ENCODE assay signal across 16 cellular contexts in genomic region chr12:53972722-53973092, GRCh38. TPM values are rescaled to one million over a fixed set of nuclear protein-coding genes. Genes with fewer than 3 reads are reported as not detected.
DNase-seq lines count a peak whose midpoint lies in the region; ATAC-seq and TF ChIP-seq lines count a peak whose summit lies in the region.
"Had no signal": no experiment of that assay in that cellular context is flagged by ENCODE, and none has a peak within 500 bp of the region (broad histone marks: within the 10 kb centered on the region; RNA-seq: fewer than 3 reads in every experiment).

No MANE protein-coding gene starts in this region.

- no peaks in the 10 kb centered on the region for H3K9me2 ChIP-seq in PC-3 (replicated peaks; ENCODE audit: low read length)

- H3K27me3 Mint-ChIP-seq in CD4-positive, alpha-beta memory T cell: peaks cover 72 to 80% of the 10 kb centered on the region in 2 donors

- peaks cover 6 to 32% (median 17%) of the 10 kb centered on the region in 4 donors for H3K4me1 Mint-ChIP-seq in CD4-positive, alpha-beta memory T cell

- TF ChIP-seq CTCF in PC-3 (conservative IDR thresholded peaks at IDR 0.05; ENCODE audit: low read depth, low read length): no peak
- TF ChIP-seq CTCF in epithelial cell of proximal tubule (conservative IDR thresholded peaks at IDR 0.05; ENCODE audit: low read depth, low read length): no peak
- no peak for TF ChIP-seq CTCF in psoas muscle (IDR thresholded peaks at IDR 0.05)

- H3K4me1 ChIP-seq in CD4-positive, alpha-beta memory T cell (ENCODE audit: insufficient read depth, low read length): peaks cover 25% of the 10 kb centered on the region
- H3K4me1 ChIP-seq in PC-3 (ENCODE audit: insufficient read depth, low read length): peaks cover 20% of the 10 kb centered on the region
- peaks cover 5% of the 10 kb centered on the region for H3K4me1 ChIP-seq in psoas muscle

- H3K27ac Mint-ChIP-seq in CD4-positive, alpha-beta memory T cell: peak overlapping the region in 4 of 7 donors; percentile 80 to 88 (median 86)
- H3K27ac Mint-ChIP-seq: dendritic cell treated with granulocyte-macrophage colony-stimulating factor and Interleukin-4, amounts not matched to agents 40 ng/mL and 50 ng/mL, for 4 days had no signal

- CTCF ChIA-PET in CD4-positive, alpha-beta memory T cell (lab: Charles Lee; ENCODE audit: partially characterized antibody): interaction anchor here (1.0 kb wide), 1 partner anchor 15 kb away, joined by 3 read pairs; no protein-coding TSS in a partner anchor
- CTCF ChIA-PET in PC-3 (lab: Charles Lee): no interaction called here

- peaks cover 5 to 10% of the 10 kb centered on the region in 2 donors for H3K36me3 Mint-ChIP-seq in CD4-positive, alpha-beta memory T cell

- no peak for DNase-seq in CD4-positive, alpha-beta memory T cell
- DNase-seq in PC-3 (no peak), epithelial cell of proximal tubule (ENCODE audit: low read depth) (no peak), psoas muscle (no peak), Right ventricle myocardium inferior (ENCODE audit: missing footprints) (no peak), left cardiac atrium (no peak), cerebellar nuclear complex (lab: John Stamatoyannopoulos, UW) (no peak)
- DNase-seq in stimulated activated CD4-positive, alpha-beta T cell treated with anti-CD3 and anti-CD28 coated beads, Interleukin-4, amount 100 ng/mL, for 24 hours: no peak
- DNase-seq: amygdala, NCI-H1092 treated with DMSO at 0.1 percent for 48 hours, NCI-H446, T1000 had no signal

- no peaks in the 10 kb centered on the region for H4K20me1 ChIP-seq in PC-3 (ENCODE audit: low read length)

- peak overlapping the region in 6 of 8 donors; percentile 35 to 77 (median 72) for H3K4me3 Mint-ChIP-seq in CD4-positive, alpha-beta memory T cell

- WGBS in psoas muscle, 3 donors: 26 to 39% (median 30%) methylated on average over 11 to 12 of the region's 12 CpGs

- no peaks in the 10 kb centered on the region for H3K36me3 ChIP-seq in CD4-positive, alpha-beta memory T cell (ENCODE audit: insufficient read depth, low read length)
- H3K36me3 ChIP-seq in PC-3 (ENCODE audit: low read depth, low read length) (no peaks in the 10 kb centered on the region), psoas muscle (ENCODE audit: insufficient read depth in 1 of 2, low read depth in 1 of 2) (no peaks in the 10 kb centered on the region)
- H3K36me3 ChIP-seq: Peyer's patch had no signal

- H3K27me3 ChIP-seq in CD4-positive, alpha-beta memory T cell (ENCODE audit: insufficient read depth, low read length): peaks cover 93% of the 10 kb centered on the region
- H3K27me3 ChIP-seq in PC-3 (ENCODE audit: low read length): no peaks in the 10 kb centered on the region
- peaks cover 0 to 82% (median 31%) of the 10 kb centered on the region in 3 donors for H3K27me3 ChIP-seq in psoas muscle (ENCODE audit: insufficient read depth in 3 of 3, low read length in 2 of 3)

- POLR2A ChIA-PET in CD4-positive, alpha-beta memory T cell (lab: Charles Lee; ENCODE audit: partially characterized antibody): no interaction called here
- POLR2A ChIA-PET in PC-3 (lab: Charles Lee; ENCODE audit: unreplicated experiment): no interaction called here

- H3K79me2 ChIP-seq in PC-3 (ENCODE audit: low read length): no peaks in the 10 kb centered on the region

- peak overlapping the region; percentile 95 for H3K4me2 ChIP-seq in PC-3 (ENCODE audit: low read length)

- intact Hi-C loops in CD4-positive, alpha-beta memory T cell (cut with micrococcal nuclease): no loop called here
- intact Hi-C loops in PC-3 (cut with micrococcal nuclease) (no loop called here), psoas muscle (cut with DNase I) (no loop called here), Right ventricle myocardium inferior (cut with DNase I) (no loop called here), left cardiac atrium (cut with DNase I) (no loop called here)

- H2AFZ ChIP-seq in PC-3 (ENCODE audit: low read length): peak overlapping the region; percentile 41; the same call in 1 of the 2 replicates

- no peaks in the 10 kb centered on the region for H3F3A ChIP-seq in PC-3 (ENCODE audit: low read length, unreplicated experiment)

- ATAC-seq in PC-3: no peak
- no peak for ATAC-seq in psoas muscle
- ATAC-seq in Right ventricle myocardium inferior: no peak
- ATAC-seq in left cardiac atrium: no peak
- ATAC-seq: right cardiac atrium had no signal

- no peak overlapping the region for H3K4me3 ChIP-seq in CD4-positive, alpha-beta memory T cell (ENCODE audit: low read length in 2 of 2)
- H3K4me3 ChIP-seq in PC-3 (ENCODE audit: low read length): 0 out of 2 replicates have a peak overlapping the region, but pooled peaks have one; percentile 1
- peak overlapping the region; percentile 77 for H3K4me3 ChIP-seq in epithelial cell of proximal tubule (ENCODE audit: low read depth, low read length)
- H3K4me3 ChIP-seq in psoas muscle: peak overlapping the region; percentile 69

- peaks cover 0 to 21% (median 11%) of the 10 kb centered on the region in 8 donors for H3K9me3 Mint-ChIP-seq in CD4-positive, alpha-beta memory T cell
- H3K9me3 Mint-ChIP-seq: dendritic cell treated with granulocyte-macrophage colony-stimulating factor and Interleukin-4, amounts not matched to agents 40 ng/mL and 50 ng/mL, for 4 days had no signal

- BruUV-seq in PC-3 (replicated peaks; lab: Mats Ljungman, UMichigan): no TSS peak

- H3K27ac ChIP-seq in CD4-positive, alpha-beta memory T cell (ENCODE audit: low read depth, low read length): no peak overlapping the region
- H3K27ac ChIP-seq in PC-3 (ENCODE audit: low read length) (no peak overlapping the region), psoas muscle (no peak overlapping the region)
- H3K27ac ChIP-seq: Peyer's patch had no signal

- H3K9ac ChIP-seq in PC-3 (ENCODE audit: low read length): no peak overlapping the region

- H3K9me3 ChIP-seq in CD4-positive, alpha-beta memory T cell (ENCODE audit: control insufficient read depth in 1 of 2, low read length in 2 of 2): no peaks in the 10 kb centered on the region
- no peaks in the 10 kb centered on the region for H3K9me3 ChIP-seq in PC-3 (ENCODE audit: low read length)
- H3K9me3 ChIP-seq in psoas muscle: no peaks in the 10 kb centered on the region

RNA-seq across cellular contexts. Expression of gene HOXC11, which starts 0.2 kb away (rescaled TPM):
- not detected for total RNA-seq in CD4-positive, alpha-beta memory T cell
- not detected for polyA plus RNA-seq in CD4-positive, alpha-beta memory T cell
- 0.84 and 1.2 TPM in 2 replicates for total RNA-seq in PC-3 (2014; rRNA removed)
- total RNA-seq in epithelial cell of proximal tubule: 0.51 and 1.0 TPM in 2 replicates
- under 1 TPM in 2 of 4 donors, not detected in 2; 0.34 to 0.82 TPM for total RNA-seq in psoas muscle
- polyA plus RNA-seq in psoas muscle: 1 to 10 TPM in 1 of 3 donors, under 1 TPM in 2; 0.66 to 2.2 (median 0.95) TPM
- total RNA-seq in Right ventricle myocardium inferior: not detected
- not detected for total RNA-seq in left cardiac atrium
- total RNA-seq: right cardiac atrium, temporal lobe had no signal
- polyA plus RNA-seq: right cardiac atrium had no signal

RNA-seq across cellular contexts. Expression of gene HOTAIR, which starts 2.0 kb away (rescaled TPM):
- not detected for total RNA-seq in CD4-positive, alpha-beta memory T cell
- polyA plus RNA-seq in CD4-positive, alpha-beta memory T cell: not detected
- total RNA-seq in PC-3 (2014; rRNA removed) (3.5 and 4.3 TPM in 2 replicates), epithelial cell of proximal tubule (0.14 TPM in 1 of 2 replicates, not detected in the other), psoas muscle (under 1 TPM in 1 of 4 donors, not detected in 3; 0.53 TPM), Right ventricle myocardium inferior (not detected), left cardiac atrium (not detected)
- polyA plus RNA-seq in psoas muscle: under 1 TPM in 2 of 3 donors, not detected in 1; 0.23 to 0.25 TPM
- total RNA-seq: right cardiac atrium, temporal lobe had no signal
- polyA plus RNA-seq: right cardiac atrium had no signal

RNA-seq across cellular contexts. Expression of gene HOXC10, which starts 12.2 kb away (rescaled TPM):
- not detected for total RNA-seq in CD4-positive, alpha-beta memory T cell
- polyA plus RNA-seq in CD4-positive, alpha-beta memory T cell: not detected
- total RNA-seq in PC-3 (2014; rRNA removed) (0.69 and 2.9 TPM in 2 replicates), epithelial cell of proximal tubule (9.5 and 15.7 TPM in 2 replicates), psoas muscle (10 to 100 TPM in 2 of 4 donors, 1 to 10 TPM in 2; 3.0 to 79.4 (median 34.3) TPM), Right ventricle myocardium inferior (not detected), left cardiac atrium (not detected)
- 100 to 1,000 TPM in 1 of 3 donors, 10 to 100 TPM in 2; 43.4 to 129 (median 74.1) TPM for polyA plus RNA-seq in psoas muscle
- total RNA-seq: right cardiac atrium, temporal lobe had no signal
- polyA plus RNA-seq: right cardiac atrium had no signal

RNA-seq across cellular contexts. Expression of gene HOXC12, which starts 18.0 kb away (rescaled TPM):
- total RNA-seq in CD4-positive, alpha-beta memory T cell: not detected
- polyA plus RNA-seq in CD4-positive, alpha-beta memory T cell: not detected
- total RNA-seq in PC-3 (2014; rRNA removed) (0.33 and 1.2 TPM in 2 replicates), epithelial cell of proximal tubule (not detected in 2 replicates), psoas muscle (not detected), Right ventricle myocardium inferior (not detected), left cardiac atrium (not detected)
- polyA plus RNA-seq in psoas muscle: under 1 TPM in 2 of 3 donors, not detected in 1; under 0.01 to 0.01 TPM
- total RNA-seq: Peyer's patch, right cardiac atrium, temporal lobe had no signal
- polyA plus RNA-seq: right cardiac atrium had no signal

RNA-seq across cellular contexts. Expression of gene HOXC9, which starts 27.3 kb away (rescaled TPM):
- total RNA-seq in CD4-positive, alpha-beta memory T cell: not detected
- not detected for polyA plus RNA-seq in CD4-positive, alpha-beta memory T cell
- total RNA-seq in PC-3 (2014; rRNA removed): 1.5 and 1.8 TPM in 2 replicates
- total RNA-seq in epithelial cell of proximal tubule: 9.9 and 11.0 TPM in 2 replicates
- 10 to 100 TPM in 2 of 4 donors, 1 to 10 TPM in 2; 6.4 to 14.6 (median 9.2) TPM for total RNA-seq in psoas muscle
- polyA plus RNA-seq in psoas muscle: 10 to 100 TPM in 2 of 3 donors, 1 to 10 TPM in 1; 8.8 to 31.1 (median 16.4) TPM
- total RNA-seq in Right ventricle myocardium inferior: not detected
- total RNA-seq in left cardiac atrium: not detected
- total RNA-seq: temporal lobe had no signal
- polyA plus RNA-seq: right cardiac atrium had no signal

Comparison
In these comparisons a context has a peak if more than half of its experiments do, and no peak if none do; other contexts are left out.
1. H3K4me3 ChIP-seq: peak in PC-3 (single experiment), epithelial cell of proximal tubule (single experiment) and psoas muscle (single experiment); none in CD4-positive, alpha-beta memory T cell (0 of 2).